20 cellular contexts compared by ENCODE assay signal in the genomic region with DNA sequence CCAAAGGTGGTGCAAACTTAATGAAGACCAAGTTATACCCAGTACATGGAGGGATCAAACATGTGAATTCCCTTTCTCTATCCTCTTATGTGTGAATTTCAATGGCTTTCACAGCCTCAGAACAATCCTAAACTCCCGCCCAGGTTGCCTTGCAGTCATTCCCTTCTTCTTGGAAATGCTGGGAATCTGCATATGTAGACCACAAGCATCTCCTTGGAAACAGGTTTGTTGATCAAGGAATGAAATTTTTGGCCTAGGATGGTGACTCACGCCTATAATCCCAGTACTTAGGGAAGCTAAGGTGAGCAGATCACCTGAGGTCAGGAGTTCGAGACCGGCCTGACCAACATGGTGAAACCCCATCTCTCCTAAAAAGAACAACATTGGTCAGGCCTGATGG.
"Had no signal": no experiment of that assay in that cellular context is flagged by ENCODE, and none has a peak within 500 bp of the region (broad histone marks: within the 10 kb centered on the region; RNA-seq: fewer than 3 reads in every experiment).

No MANE protein-coding gene starts in this region.

- H3K4me1 ChIP-seq: esophagus squamous epithelium, neural progenitor cell, pancreas, prostate gland, right lobe of liver, suprapubic skin, thyroid gland had no signal

- H3K4me1 Mint-ChIP-seq: natural killer cell; neural progenitor cell; stimulated activated effector memory CD8-positive, alpha-beta T cell treated with anti-CD3 and anti-CD28 coated beads, Interleukin-12 subunit alpha, Interleukin-12 subunit beta, amount 100 ng/mL, for 72 hours had no signal

- DNase-seq: effector memory CD8-positive, alpha-beta T cell; esophagus squamous epithelium; mammary epithelial cell; natural killer cell; nucleus accumbens; retina; right lobe of liver; stimulated activated CD4-positive, alpha-beta T cell treated with anti-CD3 and anti-CD28 coated beads, Interleukin-4, amount 100 ng/mL, for 1 hour; stimulated activated CD8-positive, alpha-beta memory T cell treated with anti-CD3 and anti-CD28 coated beads, Interleukin-4, amount 100 ng/mL, for 48 hours; stimulated activated naive CD8-positive, alpha-beta T cell treated with anti-CD3 and anti-CD28 coated beads, Interleukin-15, Interleukin-2, amounts not matched to agents 100 U/mL and 50 U/mL, for 24 hours; thyroid gland had no signal

- H3K36me3 Mint-ChIP-seq: natural killer cell; neural progenitor cell; stimulated activated effector memory CD8-positive, alpha-beta T cell treated with anti-CD3 and anti-CD28 coated beads, Interleukin-12 subunit alpha, Interleukin-12 subunit beta, amount 100 ng/mL, for 72 hours; type B pancreatic cell had no signal

- H3K27me3 Mint-ChIP-seq: type B pancreatic cell had no signal

- H3K4me3 ChIP-seq: esophagus squamous epithelium, hepatocyte, neural progenitor cell, pancreas, prostate gland, right lobe of liver, suprapubic skin, thyroid gland had no signal

- H3K27me3 ChIP-seq: esophagus squamous epithelium, hepatocyte, neural progenitor cell, pancreas, right lobe of liver, suprapubic skin, thyroid gland had no signal

- FAIRE-seq: colon, pancreas had no signal

- ATAC-seq: effector memory CD8-positive, alpha-beta T cell; natural killer cell; pancreas; right lobe of liver; stimulated activated naive CD8-positive, alpha-beta T cell treated with anti-CD3 and anti-CD28 coated beads, Interleukin-15, Interleukin-2, amounts not matched to agents 100 U/mL and 50 U/mL, for 24 hours had no signal

- H3K27ac ChIP-seq: esophagus squamous epithelium, hepatocyte, neural progenitor cell, pancreas, prostate gland, right lobe of liver, suprapubic skin, thyroid gland had no signal

- H3K4me3 Mint-ChIP-seq: dendritic cell treated with granulocyte-macrophage colony-stimulating factor and Interleukin-4, amounts not matched to agents 40 ng/mL and 50 ng/mL, for 4 days; effector memory CD8-positive, alpha-beta T cell; natural killer cell; neural progenitor cell; stimulated activated effector memory CD8-positive, alpha-beta T cell treated with anti-CD3 and anti-CD28 coated beads, Interleukin-12 subunit alpha, Interleukin-12 subunit beta, amount 100 ng/mL, for 72 hours; type B pancreatic cell had no signal

- H3K27ac Mint-ChIP-seq: dendritic cell treated with granulocyte-macrophage colony-stimulating factor and Interleukin-4, amounts not matched to agents 40 ng/mL and 50 ng/mL, for 4 days; effector memory CD8-positive, alpha-beta T cell; natural killer cell; neural progenitor cell; stimulated activated effector memory CD8-positive, alpha-beta T cell treated with anti-CD3 and anti-CD28 coated beads, Interleukin-12 subunit alpha, Interleukin-12 subunit beta, amount 100 ng/mL, for 72 hours; type B pancreatic cell had no signal

- H3K9me3 Mint-ChIP-seq: dendritic cell treated with granulocyte-macrophage colony-stimulating factor and Interleukin-4, amounts not matched to agents 40 ng/mL and 50 ng/mL, for 4 days; effector memory CD8-positive, alpha-beta T cell; natural killer cell; neural progenitor cell; stimulated activated effector memory CD8-positive, alpha-beta T cell treated with anti-CD3 and anti-CD28 coated beads, Interleukin-12 subunit alpha, Interleukin-12 subunit beta, amount 100 ng/mL, for 72 hours; type B pancreatic cell had no signal

- H3K36me3 ChIP-seq: esophagus squamous epithelium, neural progenitor cell, pancreas, prostate gland, right lobe of liver, suprapubic skin, thyroid gland had no signal

- H3K9me3 ChIP-seq: esophagus squamous epithelium, pancreas, prostate gland, right lobe of liver, suprapubic skin, thyroid gland had no signal
